ENCODE assay signal across 1 cellular context in the genomic region with DNA sequence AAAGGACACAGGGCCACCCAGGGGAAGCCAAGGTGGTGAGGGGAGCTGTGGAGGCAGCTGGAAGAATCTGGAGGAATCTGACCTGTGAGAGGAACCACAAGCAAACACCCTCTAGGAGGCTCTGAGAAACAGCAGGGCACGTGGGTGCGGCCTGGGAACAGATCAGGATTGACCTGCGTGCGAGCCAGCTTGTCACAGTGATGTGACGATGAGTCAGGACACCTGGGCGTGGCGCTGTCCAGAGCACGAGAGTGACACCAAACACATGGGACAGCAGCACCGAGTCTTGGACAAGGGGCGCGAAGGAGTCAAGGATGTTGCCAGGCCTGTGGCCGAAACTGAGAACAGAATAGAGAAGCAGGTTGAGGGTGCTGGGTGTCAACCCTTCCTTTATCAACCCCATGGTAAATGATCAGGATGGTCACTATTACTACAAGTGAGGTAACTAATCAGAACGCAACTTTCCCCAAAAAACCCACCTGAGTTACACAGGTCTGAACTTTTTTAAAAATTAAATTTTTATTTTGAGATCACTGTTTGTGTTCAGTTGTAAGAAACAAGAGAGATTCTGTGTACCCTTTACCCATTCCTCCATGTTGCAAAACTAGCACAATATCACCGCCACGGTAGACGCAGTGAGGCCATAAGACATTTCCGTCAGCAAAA.
TF ChIP-seq lines count a peak whose summit lies in the region.

No MANE protein-coding gene starts in this region.

TF ChIP-seq in HepG2, 621 proteins besides CTCF, POLR2A, EP300 and RAD21 (continued from another document and continues in another):
- TF ChIP-seq SAP130 (CRISPR knock-in tag; IDR thresholded peaks at IDR 0.05; ENCODE audit: low read depth) (no peak; the same call in 1 of the 2 replicates), AHR (CRISPR knock-in tag; IDR thresholded peaks at IDR 0.05) (peak; percentile 80; the same call in 1 of the 2 replicates), MBNL3 (CRISPR knock-in tag; conservative IDR thresholded peaks at IDR 0.05) (no peak), ZNF768 (CRISPR knock-in tag; IDR thresholded peaks at IDR 0.05) (peak; percentile 72), MAZ (IDR thresholded peaks at IDR 0.05; ENCODE audit: borderline replicate concordance, low read depth, low read length) (no peak), MAZ (CRISPR knock-in tag; IDR thresholded peaks at IDR 0.05; ENCODE audit: low read depth) (no peak), TEAD3 (CRISPR knock-in tag; optimal IDR thresholded peaks at IDR 0.05; ENCODE audit: borderline replicate concordance) (peak; percentile 70), MEIS1 (CRISPR knock-in tag; IDR thresholded peaks at IDR 0.05; ENCODE audit: borderline replicate concordance) (no peak), STAT5B (CRISPR knock-in tag; IDR thresholded peaks at IDR 0.05) (no peak), ZSCAN21 (CRISPR knock-in tag; IDR thresholded peaks at IDR 0.05; ENCODE audit: borderline replicate concordance) (no peak), CREB1 (IDR thresholded peaks at IDR 0.05) (peak; percentile 76), CREB1 (CRISPR knock-in tag; IDR thresholded peaks at IDR 0.05) (peak; percentile 64), ZSCAN25 (CRISPR knock-in tag; IDR thresholded peaks at IDR 0.05) (no peak), ZKSCAN8 (CRISPR knock-in tag; IDR thresholded peaks at IDR 0.05; ENCODE audit: borderline replicate concordance) (no peak), DNMT1 (CRISPR knock-in tag; IDR thresholded peaks at IDR 0.05) (no peak), AKAP8 (CRISPR knock-in tag; IDR thresholded peaks at IDR 0.05) (0 out of 2 replicates have a peak, but pooled peaks have one; percentile 51), SIN3A (IDR thresholded peaks at IDR 0.05; ENCODE audit: borderline replicate concordance, low read depth, low read length) (0 out of 2 replicates have a peak, but pooled peaks have one; percentile 62), JUNB (CRISPR knock-in tag; IDR thresholded peaks at IDR 0.05; ENCODE audit: borderline replicate concordance) (no peak), ATRX (CRISPR knock-in tag; IDR thresholded peaks at IDR 0.05; ENCODE audit: borderline replicate concordance) (0 out of 2 replicates have a peak, but pooled peaks have one; percentile 78), SP140L (CRISPR knock-in tag; IDR thresholded peaks at IDR 0.05; ENCODE audit: borderline replicate concordance) (no peak; the same call in 1 of the 2 replicates), RFX3 (CRISPR knock-in tag; IDR thresholded peaks at IDR 0.05) (no peak), ZNF558 (CRISPR knock-in tag; IDR thresholded peaks at IDR 0.05; ENCODE audit: borderline replicate concordance) (no peak), TAF15 (IDR thresholded peaks at IDR 0.05; ENCODE audit: low read depth, low read length, poor library complexity, severe bottlenecking) (no peak), HDAC2 (CRISPR knock-in tag; IDR thresholded peaks at IDR 0.05) (peak; percentile 61; the same call in 1 of the 2 replicates), ZNF136 (CRISPR knock-in tag; IDR thresholded peaks at IDR 0.05; ENCODE audit: low read depth) (0 out of 2 replicates have a peak, but pooled peaks have one; percentile 35), FIP1L1 (IDR thresholded peaks at IDR 0.05; ENCODE audit: borderline replicate concordance, insufficient read depth, low read depth, low read length) (0 out of 2 replicates have a peak, but pooled peaks have one; percentile 28), REXO4 (CRISPR knock-in tag; IDR thresholded peaks at IDR 0.05; ENCODE audit: borderline replicate concordance) (no peak), PITX1 (CRISPR knock-in tag; IDR thresholded peaks at IDR 0.05) (0 out of 2 replicates have a peak, but pooled peaks have one; percentile 34), PHB2 (IDR thresholded peaks at IDR 0.05; ENCODE audit: partially characterized antibody) (no peak), NCOA2 (CRISPR knock-in tag; IDR thresholded peaks at IDR 0.05) (peak; percentile 53; the same call in 1 of the 2 replicates), HNF4G (IDR thresholded peaks at IDR 0.05; ENCODE audit: borderline replicate concordance, low read depth, low read length) (0 out of 2 replicates have a peak, but pooled peaks have one; percentile 21), HNF4G (CRISPR knock-in tag; IDR thresholded peaks at IDR 0.05; ENCODE audit: borderline replicate concordance, low read depth) (0 out of 2 replicates have a peak, but pooled peaks have one; percentile 13), ZNF557 (CRISPR knock-in tag; IDR thresholded peaks at IDR 0.05) (no peak), NCOA1 (CRISPR knock-in tag; IDR thresholded peaks at IDR 0.05) (no peak), ZNF549 (CRISPR knock-in tag; IDR thresholded peaks at IDR 0.05) (no peak), ZNF773 (CRISPR knock-in tag; IDR thresholded peaks at IDR 0.05; ENCODE audit: borderline replicate concordance) (no peak), MAFG (CRISPR knock-in tag; IDR thresholded peaks at IDR 0.05) (no peak), HOXA9 (CRISPR knock-in tag; IDR thresholded peaks at IDR 0.05; ENCODE audit: borderline replicate concordance) (no peak), TBX3 (IDR thresholded peaks at IDR 0.05; ENCODE audit: borderline replicate concordance) (no peak), SIX1 (CRISPR knock-in tag; IDR thresholded peaks at IDR 0.05; ENCODE audit: borderline replicate concordance) (no peak), ZFYVE20 (CRISPR knock-in tag; IDR thresholded peaks at IDR 0.05; ENCODE audit: borderline replicate concordance, low read depth) (no peak), HNF4A (CRISPR knock-in tag; IDR thresholded peaks at IDR 0.05) (no peak), NR2F1 (CRISPR knock-in tag; IDR thresholded peaks at IDR 0.05) (no peak), HMG20B (CRISPR knock-in tag; conservative IDR thresholded peaks at IDR 0.05) (0 out of 2 replicates have a peak, but pooled peaks have one; percentile 23), ZNF790 (CRISPR knock-in tag; IDR thresholded peaks at IDR 0.05; ENCODE audit: borderline replicate concordance) (no peak), BORCS8-MEF2B (CRISPR knock-in tag; IDR thresholded peaks at IDR 0.05) (peak; percentile 48; the same call in 1 of the 2 replicates), SOX6 (IDR thresholded peaks at IDR 0.05) (no peak), SOX6 (CRISPR knock-in tag; IDR thresholded peaks at IDR 0.05) (no peak; the same call in 1 of the 2 replicates), SALL1 (CRISPR knock-in tag; IDR thresholded peaks at IDR 0.05) (peak; percentile 57; the same call in 1 of the 2 replicates), ZFX (CRISPR knock-in tag; IDR thresholded peaks at IDR 0.05; ENCODE audit: low read depth) (no peak; the same call in none of the 2 replicates), IRF2 (CRISPR knock-in tag; IDR thresholded peaks at IDR 0.05) (peak; percentile 22; the same call in 1 of the 2 replicates)
- TF ChIP-seq, protein P1, sequence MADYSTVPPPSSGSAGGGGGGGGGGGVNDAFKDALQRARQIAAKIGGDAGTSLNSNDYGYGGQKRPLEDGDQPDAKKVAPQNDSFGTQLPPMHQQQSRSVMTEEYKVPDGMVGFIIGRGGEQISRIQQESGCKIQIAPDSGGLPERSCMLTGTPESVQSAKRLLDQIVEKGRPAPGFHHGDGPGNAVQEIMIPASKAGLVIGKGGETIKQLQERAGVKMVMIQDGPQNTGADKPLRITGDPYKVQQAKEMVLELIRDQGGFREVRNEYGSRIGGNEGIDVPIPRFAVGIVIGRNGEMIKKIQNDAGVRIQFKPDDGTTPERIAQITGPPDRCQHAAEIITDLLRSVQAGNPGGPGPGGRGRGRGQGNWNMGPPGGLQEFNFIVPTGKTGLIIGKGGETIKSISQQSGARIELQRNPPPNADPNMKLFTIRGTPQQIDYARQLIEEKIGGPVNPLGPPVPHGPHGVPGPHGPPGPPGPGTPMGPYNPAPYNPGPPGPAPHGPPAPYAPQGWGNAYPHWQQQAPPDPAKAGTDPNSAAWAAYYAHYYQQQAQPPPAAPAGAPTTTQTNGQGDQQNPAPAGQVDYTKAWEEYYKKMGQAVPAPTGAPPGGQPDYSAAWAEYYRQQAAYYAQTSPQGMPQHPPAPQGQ (CRISPR knock-in tag; IDR thresholded peaks at IDR 0.05; ENCODE audit: borderline replicate concordance), result no peak
- TF ChIP-seq, protein P2, sequence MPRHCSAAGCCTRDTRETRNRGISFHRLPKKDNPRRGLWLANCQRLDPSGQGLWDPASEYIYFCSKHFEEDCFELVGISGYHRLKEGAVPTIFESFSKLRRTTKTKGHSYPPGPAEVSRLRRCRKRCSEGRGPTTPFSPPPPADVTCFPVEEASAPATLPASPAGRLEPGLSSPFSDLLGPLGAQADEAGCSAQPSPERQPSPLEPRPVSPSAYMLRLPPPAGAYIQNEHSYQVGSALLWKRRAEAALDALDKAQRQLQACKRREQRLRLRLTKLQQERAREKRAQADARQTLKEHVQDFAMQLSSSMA (CRISPR knock-in tag; IDR thresholded peaks at IDR 0.05), result no peak
- TF ChIP-seq, protein P3, sequence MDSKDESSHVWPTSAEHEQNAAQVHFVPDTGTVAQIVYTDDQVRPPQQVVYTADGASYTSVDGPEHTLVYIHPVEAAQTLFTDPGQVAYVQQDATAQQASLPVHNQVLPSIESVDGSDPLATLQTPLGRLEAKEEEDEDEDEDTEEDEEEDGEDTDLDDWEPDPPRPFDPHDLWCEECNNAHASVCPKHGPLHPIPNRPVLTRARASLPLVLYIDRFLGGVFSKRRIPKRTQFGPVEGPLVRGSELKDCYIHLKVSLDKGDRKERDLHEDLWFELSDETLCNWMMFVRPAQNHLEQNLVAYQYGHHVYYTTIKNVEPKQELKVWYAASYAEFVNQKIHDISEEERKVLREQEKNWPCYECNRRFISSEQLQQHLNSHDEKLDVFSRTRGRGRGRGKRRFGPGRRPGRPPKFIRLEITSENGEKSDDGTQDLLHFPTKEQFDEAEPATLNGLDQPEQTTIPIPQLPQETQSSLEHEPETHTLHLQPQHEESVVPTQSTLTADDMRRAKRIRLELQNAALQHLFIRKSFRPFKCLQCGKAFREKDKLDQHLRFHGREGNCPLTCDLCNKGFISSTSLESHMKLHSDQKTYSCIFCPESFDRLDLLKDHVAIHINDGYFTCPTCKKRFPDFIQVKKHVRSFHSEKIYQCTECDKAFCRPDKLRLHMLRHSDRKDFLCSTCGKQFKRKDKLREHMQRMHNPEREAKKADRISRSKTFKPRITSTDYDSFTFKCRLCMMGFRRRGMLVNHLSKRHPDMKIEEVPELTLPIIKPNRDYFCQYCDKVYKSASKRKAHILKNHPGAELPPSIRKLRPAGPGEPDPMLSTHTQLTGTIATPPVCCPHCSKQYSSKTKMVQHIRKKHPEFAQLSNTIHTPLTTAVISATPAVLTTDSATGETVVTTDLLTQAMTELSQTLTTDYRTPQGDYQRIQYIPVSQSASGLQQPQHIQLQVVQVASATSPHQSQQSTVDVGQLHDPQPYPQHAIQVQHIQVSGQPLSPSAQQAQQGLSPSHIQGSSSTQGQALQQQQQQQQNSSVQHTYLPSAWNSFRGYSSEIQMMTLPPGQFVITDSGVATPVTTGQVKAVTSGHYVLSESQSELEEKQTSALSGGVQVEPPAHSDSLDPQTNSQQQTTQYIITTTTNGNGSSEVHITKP (CRISPR knock-in tag; IDR thresholded peaks at IDR 0.05; ENCODE audit: low read depth), result no peak; the same call in 1 of the 2 replicates
- TF ChIP-seq, protein P4, sequence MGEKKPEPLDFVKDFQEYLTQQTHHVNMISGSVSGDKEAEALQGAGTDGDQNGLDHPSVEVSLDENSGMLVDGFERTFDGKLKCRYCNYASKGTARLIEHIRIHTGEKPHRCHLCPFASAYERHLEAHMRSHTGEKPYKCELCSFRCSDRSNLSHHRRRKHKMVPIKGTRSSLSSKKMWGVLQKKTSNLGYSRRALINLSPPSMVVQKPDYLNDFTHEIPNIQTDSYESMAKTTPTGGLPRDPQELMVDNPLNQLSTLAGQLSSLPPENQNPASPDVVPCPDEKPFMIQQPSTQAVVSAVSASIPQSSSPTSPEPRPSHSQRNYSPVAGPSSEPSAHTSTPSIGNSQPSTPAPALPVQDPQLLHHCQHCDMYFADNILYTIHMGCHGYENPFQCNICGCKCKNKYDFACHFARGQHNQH (CRISPR knock-in tag; IDR thresholded peaks at IDR 0.05), result no peak
- TF ChIP-seq, protein P5, sequence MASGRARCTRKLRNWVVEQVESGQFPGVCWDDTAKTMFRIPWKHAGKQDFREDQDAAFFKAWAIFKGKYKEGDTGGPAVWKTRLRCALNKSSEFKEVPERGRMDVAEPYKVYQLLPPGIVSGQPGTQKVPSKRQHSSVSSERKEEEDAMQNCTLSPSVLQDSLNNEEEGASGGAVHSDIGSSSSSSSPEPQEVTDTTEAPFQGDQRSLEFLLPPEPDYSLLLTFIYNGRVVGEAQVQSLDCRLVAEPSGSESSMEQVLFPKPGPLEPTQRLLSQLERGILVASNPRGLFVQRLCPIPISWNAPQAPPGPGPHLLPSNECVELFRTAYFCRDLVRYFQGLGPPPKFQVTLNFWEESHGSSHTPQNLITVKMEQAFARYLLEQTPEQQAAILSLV (CRISPR knock-in tag; IDR thresholded peaks at IDR 0.05; ENCODE audit: borderline replicate concordance), result 0 out of 2 replicates have a peak, but pooled peaks have one; percentile 3
- TF ChIP-seq, protein P6, sequence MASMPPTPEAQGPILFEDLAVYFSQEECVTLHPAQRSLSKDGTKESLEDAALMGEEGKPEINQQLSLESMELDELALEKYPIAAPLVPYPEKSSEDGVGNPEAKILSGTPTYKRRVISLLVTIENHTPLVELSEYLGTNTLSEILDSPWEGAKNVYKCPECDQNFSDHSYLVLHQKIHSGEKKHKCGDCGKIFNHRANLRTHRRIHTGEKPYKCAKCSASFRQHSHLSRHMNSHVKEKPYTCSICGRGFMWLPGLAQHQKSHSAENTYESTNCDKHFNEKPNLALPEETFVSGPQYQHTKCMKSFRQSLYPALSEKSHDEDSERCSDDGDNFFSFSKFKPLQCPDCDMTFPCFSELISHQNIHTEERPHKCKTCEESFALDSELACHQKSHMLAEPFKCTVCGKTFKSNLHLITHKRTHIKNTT (CRISPR knock-in tag; IDR thresholded peaks at IDR 0.05), result no peak
- TF ChIP-seq, protein P7, sequence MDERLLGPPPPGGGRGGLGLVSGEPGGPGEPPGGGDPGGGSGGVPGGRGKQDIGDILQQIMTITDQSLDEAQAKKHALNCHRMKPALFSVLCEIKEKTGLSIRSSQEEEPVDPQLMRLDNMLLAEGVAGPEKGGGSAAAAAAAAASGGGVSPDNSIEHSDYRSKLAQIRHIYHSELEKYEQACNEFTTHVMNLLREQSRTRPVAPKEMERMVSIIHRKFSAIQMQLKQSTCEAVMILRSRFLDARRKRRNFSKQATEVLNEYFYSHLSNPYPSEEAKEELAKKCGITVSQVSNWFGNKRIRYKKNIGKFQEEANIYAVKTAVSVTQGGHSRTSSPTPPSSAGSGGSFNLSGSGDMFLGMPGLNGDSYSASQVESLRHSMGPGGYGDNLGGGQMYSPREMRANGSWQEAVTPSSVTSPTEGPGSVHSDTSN (CRISPR knock-in tag; IDR thresholded peaks at IDR 0.05), result no peak
- TF ChIP-seq, protein P8, sequence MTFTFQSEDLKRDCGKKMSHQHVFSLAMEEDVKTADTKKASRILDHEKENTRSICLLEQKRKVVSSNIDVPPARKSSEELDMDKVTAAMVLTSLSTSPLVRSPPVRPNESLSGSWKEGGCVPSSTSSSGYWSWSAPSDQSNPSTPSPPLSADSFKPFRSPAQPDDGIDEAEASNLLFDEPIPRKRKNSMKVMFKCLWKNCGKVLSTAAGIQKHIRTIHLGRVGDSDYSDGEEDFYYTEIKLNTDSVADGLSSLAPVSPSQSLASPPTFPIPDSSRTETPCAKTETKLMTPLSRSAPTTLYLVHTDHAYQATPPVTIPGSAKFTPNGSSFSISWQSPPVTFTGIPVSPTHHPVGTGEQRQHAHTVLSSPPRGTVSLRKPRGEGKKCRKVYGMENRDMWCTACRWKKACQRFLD (CRISPR knock-in tag; IDR thresholded peaks at IDR 0.05; ENCODE audit: borderline replicate concordance), result no peak
- TF ChIP-seq, protein P9, sequence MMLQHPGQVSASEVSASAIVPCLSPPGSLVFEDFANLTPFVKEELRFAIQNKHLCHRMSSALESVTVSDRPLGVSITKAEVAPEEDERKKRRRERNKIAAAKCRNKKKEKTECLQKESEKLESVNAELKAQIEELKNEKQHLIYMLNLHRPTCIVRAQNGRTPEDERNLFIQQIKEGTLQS (CRISPR knock-in tag; IDR thresholded peaks at IDR 0.05), result peak; percentile 56; the same call in 1 of the 2 replicates
